ENCODE assay signal across 25 cellular contexts in genomic region chr7:128855559-128855958, GRCh38. TPM values are rescaled to one million over a fixed set of nuclear protein-coding genes. Genes with fewer than 3 reads are reported as not detected.
"Had no signal": no experiment of that assay in that cellular context is flagged by ENCODE, and none has a peak within 500 bp of the region (broad histone marks: within the 10 kb centered on the region; RNA-seq: fewer than 3 reads in every experiment).

No MANE protein-coding gene starts in this region.

- H3K4me1 ChIP-seq: left lung had no signal

- H3K9me3 Mint-ChIP-seq: activated CD4-positive, alpha-beta memory T cell treated with anti-CD3 and anti-CD28 coated beads for 36 hours; activated naive CD4-positive, alpha-beta T cell treated with anti-CD3 and anti-CD28 coated beads for 36 hours; activated naive CD8-positive, alpha-beta T cell treated with anti-CD3 and anti-CD28 coated beads, Interleukin-2, amount 10 ng/mL, durations not matched to agents 7 days and 5 days; activated T-cell treated with anti-CD3 and anti-CD28 coated beads, Interleukin-2, amount 50 U/mL, for 72 hours; mesothelial cell of epicardium; natural killer cell had no signal

- H3K4me3 Mint-ChIP-seq: activated CD4-positive, alpha-beta memory T cell treated with anti-CD3 and anti-CD28 coated beads for 36 hours; activated naive CD4-positive, alpha-beta T cell treated with anti-CD3 and anti-CD28 coated beads for 36 hours; activated naive CD8-positive, alpha-beta T cell treated with anti-CD3 and anti-CD28 coated beads, Interleukin-2, amount 10 ng/mL, durations not matched to agents 7 days and 5 days; activated T-cell treated with anti-CD3 and anti-CD28 coated beads, Interleukin-2, amount 50 U/mL, for 72 hours; mesothelial cell of epicardium; natural killer cell; T-helper 17 cell had no signal

- H3K9me3 ChIP-seq: left lung, right atrium auricular region, tibial artery had no signal

- H3K27ac Mint-ChIP-seq: activated CD4-positive, alpha-beta memory T cell treated with anti-CD3 and anti-CD28 coated beads for 36 hours; activated naive CD4-positive, alpha-beta T cell treated with anti-CD3 and anti-CD28 coated beads for 36 hours; activated naive CD8-positive, alpha-beta T cell treated with anti-CD3 and anti-CD28 coated beads, Interleukin-2, amount 10 ng/mL, durations not matched to agents 7 days and 5 days; activated T-cell treated with anti-CD3 and anti-CD28 coated beads, Interleukin-2, amount 50 U/mL, for 72 hours; mesothelial cell of epicardium; natural killer cell; T-helper 17 cell had no signal

- H3K4me3 ChIP-seq: hepatocyte, left lung, right atrium auricular region, tibial artery had no signal

- H3K27me3 ChIP-seq: hepatocyte, left lung, right atrium auricular region, tibial artery had no signal

- H3K4me1 Mint-ChIP-seq: mesothelial cell of epicardium, natural killer cell had no signal

- H3K36me3 ChIP-seq: left lung had no signal

- H3K36me3 Mint-ChIP-seq: activated CD4-positive, alpha-beta memory T cell treated with anti-CD3 and anti-CD28 coated beads for 36 hours; activated naive CD8-positive, alpha-beta T cell treated with anti-CD3 and anti-CD28 coated beads, Interleukin-2, amount 10 ng/mL, durations not matched to agents 7 days and 5 days; natural killer cell had no signal

- ATAC-seq: activated T-cell treated with anti-CD3 and anti-CD28 coated beads, Interleukin-2, amount 50 U/mL, for 72 hours; left lung; natural killer cell; stimulated activated naive CD8-positive, alpha-beta T cell treated with anti-CD3 and anti-CD28 coated beads, Interleukin-15, Interleukin-2, amounts not matched to agents 100 U/mL and 50 U/mL, for 24 hours; T-helper 17 cell had no signal

- FAIRE-seq: bronchial epithelial cell, endometrium, urothelium cell line had no signal

- H3K27me3 Mint-ChIP-seq: activated CD4-positive, alpha-beta memory T cell treated with anti-CD3 and anti-CD28 coated beads for 36 hours; T-helper 17 cell had no signal

- H3K27ac ChIP-seq: hepatocyte, left lung, right atrium auricular region had no signal

- DNase-seq: activated CD4-positive, alpha-beta memory T cell treated with anti-CD3 and anti-CD28 coated beads for 36 hours; activated CD4-positive, alpha-beta T cell treated with anti-CD3 and anti-CD28 coated beads for 48 hours; activated effector memory CD4-positive, alpha-beta T cell treated with Interleukin-2 at 50 U/mL for 16 hours; activated naive CD4-positive, alpha-beta T cell treated with anti-CD3 and anti-CD28 coated beads for 36 hours; activated naive CD8-positive, alpha-beta T cell treated with anti-CD3 and anti-CD28 coated beads, Interleukin-2, amount 10 ng/mL, durations not matched to agents 7 days and 5 days; activated T-cell treated with anti-CD3 and anti-CD28 coated beads, Interleukin-2, amount 50 U/mL, for 72 hours; amniotic stem cell; cerebellar nuclear complex; cortex of kidney; foreskin fibroblast; kidney glomerular epithelial cell; left lung; natural killer cell; stimulated activated CD4-positive, alpha-beta T cell treated with anti-CD3 and anti-CD28 coated beads, Interleukin-12 subunit alpha, Interleukin-12 subunit beta, amount 100 ng/mL, for 4 hours; stimulated activated CD4-positive, alpha-beta T cell treated with anti-CD3 and anti-CD28 coated beads, Interleukin-4, amount 100 ng/mL, for 4 hours; stimulated activated naive CD8-positive, alpha-beta T cell treated with anti-CD3 and anti-CD28 coated beads, Interleukin-15, Interleukin-2, amounts not matched to agents 100 U/mL and 50 U/mL, for 24 hours; T-helper 17 cell; tibial artery had no signal

RNA-seq across cellular contexts. Expression of gene FLNC, which starts 25.4 kb away (rescaled TPM):
- total RNA-seq: activated naive CD8-positive, alpha-beta T cell treated with anti-CD3 and anti-CD28 coated beads, Interleukin-2, amount 10 ng/mL, durations not matched to agents 7 days and 5 days had no signal

RNA-seq across cellular contexts. Expression of gene KCP, which starts 55.0 kb away (rescaled TPM):
- total RNA-seq: activated naive CD4-positive, alpha-beta T cell treated with anti-CD3 and anti-CD28 coated beads for 36 hours; lung microvascular endothelial cell; right atrium auricular region had no signal
